Comparison of ENCODE assay signal across 8 cellular contexts in the genomic region with DNA sequence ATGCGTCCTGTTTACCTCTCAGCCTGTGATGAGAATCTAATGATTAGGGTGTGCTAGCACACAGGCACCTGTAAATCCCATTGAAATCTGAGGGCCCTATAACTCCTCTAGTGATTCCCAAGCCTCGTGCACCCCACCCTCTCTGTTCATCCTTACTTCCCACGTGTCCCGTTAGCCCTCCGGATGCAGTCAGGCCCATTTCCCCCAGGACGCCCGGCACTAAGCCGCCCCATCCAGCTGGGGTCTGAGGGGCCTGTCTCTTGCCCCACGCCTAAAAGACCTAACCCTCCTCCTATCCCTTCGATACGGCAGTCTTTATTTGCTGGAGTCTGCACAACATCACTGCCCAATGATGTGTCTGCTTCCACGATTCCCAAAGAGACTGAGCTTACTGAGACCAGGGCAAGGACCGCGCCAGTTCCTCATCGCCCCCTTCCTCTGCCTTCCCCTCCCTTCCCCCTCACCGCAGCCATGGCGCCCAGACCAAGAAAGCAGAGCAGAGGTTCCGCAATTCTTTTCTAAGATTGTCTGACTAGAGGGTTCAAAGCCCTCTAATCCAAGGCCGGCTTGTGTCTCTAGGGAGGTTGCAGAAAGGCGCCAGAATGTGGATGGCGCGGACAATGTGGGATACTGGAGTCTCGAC. TPM values are rescaled to one million over a fixed set of nuclear protein-coding genes. Genes with fewer than 3 reads are reported as not detected.
DNase-seq lines count a peak whose midpoint lies in the region; ATAC-seq lines count a peak whose summit lies in the region.

No MANE protein-coding gene starts in this region.

- peaks cover 12% of the 10 kb centered on the region for H3K36me3 ChIP-seq in iPS-18a (ENCODE audit: control insufficient read depth, low read depth, low read length)

- H3K4me1 ChIP-seq in iPS-18a (ENCODE audit: control insufficient read depth, low read depth, low read length): peaks cover 34% of the 10 kb centered on the region

- peaks cover 13% of the 10 kb centered on the region for H3K4me1 Mint-ChIP-seq in activated naive CD8-positive, alpha-beta T cell (ENCODE audit: low read depth)
- peaks cover 37% of the 10 kb centered on the region for H3K4me1 Mint-ChIP-seq in stimulated activated effector memory CD8-positive, alpha-beta T cell treated with anti-CD3 and anti-CD28 coated beads, Interleukin-12 subunit alpha, Interleukin-12 subunit beta, amount 100 ng/mL, for 72 hours

- peak; percentile 41 for DNase-seq in Right ventricle myocardium inferior (ENCODE audit: missing footprints)
- DNase-seq in cardiac septum (ENCODE audit: low spot score): no peak
- no peak for DNase-seq in Jurkat, Clone E6-1 (ENCODE audit: low read depth, low spot score)
- DNase-seq in stimulated activated effector memory CD8-positive, alpha-beta T cell treated with anti-CD3 and anti-CD28 coated beads, Interleukin-12 subunit alpha, Interleukin-12 subunit beta, amount 100 ng/mL, for 72 hours (ENCODE audit: low spot score in 2 of 2): no peak
- DNase-seq in effector CD4-positive, alpha-beta T cell: no peak
- DNase-seq in NCI-H446 treated with DMSO at 0.1 percent for 48 hours (lab: John Stamatoyannopoulos, UW): no peak

- no peaks in the 10 kb centered on the region for H3K9me3 ChIP-seq in iPS-18a (ENCODE audit: control insufficient read depth, low read depth, low read length)

- peak; percentile 6 for ATAC-seq in Right ventricle myocardium inferior
- ATAC-seq in stimulated activated effector memory CD8-positive, alpha-beta T cell treated with anti-CD3 and anti-CD28 coated beads, Interleukin-12 subunit alpha, Interleukin-12 subunit beta, amount 100 ng/mL, for 72 hours: no peak

- peak overlapping the region; percentile 95 for H3K27ac ChIP-seq in iPS-18a (ENCODE audit: low read length)

- peak overlapping the region; percentile 16 for H3K27ac Mint-ChIP-seq in activated naive CD8-positive, alpha-beta T cell
- H3K27ac Mint-ChIP-seq in stimulated activated effector memory CD8-positive, alpha-beta T cell treated with anti-CD3 and anti-CD28 coated beads, Interleukin-12 subunit alpha, Interleukin-12 subunit beta, amount 100 ng/mL, for 72 hours: peak overlapping the region; percentile 88

- H3K9ac ChIP-seq in iPS-18a (ENCODE audit: low read length): peak overlapping the region; percentile 90

- H3K9me3 Mint-ChIP-seq in activated naive CD8-positive, alpha-beta T cell (ENCODE audit: low read depth): no peaks in the 10 kb centered on the region
- H3K9me3 Mint-ChIP-seq in stimulated activated effector memory CD8-positive, alpha-beta T cell treated with anti-CD3 and anti-CD28 coated beads, Interleukin-12 subunit alpha, Interleukin-12 subunit beta, amount 100 ng/mL, for 72 hours: no peaks in the 10 kb centered on the region

- peaks cover 19% of the 10 kb centered on the region for H3K27me3 Mint-ChIP-seq in activated naive CD8-positive, alpha-beta T cell

- intact Hi-C loops in Right ventricle myocardium inferior (cut with DNase I) (loop anchor here (5.0 kb wide), 1 partner anchor 35 kb away; no protein-coding TSS in a partner anchor), cardiac septum (cut with DNase I) (no loop called here)

- H3K4me3 Mint-ChIP-seq in activated naive CD8-positive, alpha-beta T cell: peak overlapping the region; percentile 76
- peak overlapping the region; percentile 86 for H3K4me3 Mint-ChIP-seq in stimulated activated effector memory CD8-positive, alpha-beta T cell treated with anti-CD3 and anti-CD28 coated beads, Interleukin-12 subunit alpha, Interleukin-12 subunit beta, amount 100 ng/mL, for 72 hours

- H3K36me3 Mint-ChIP-seq in activated naive CD8-positive, alpha-beta T cell: no peaks in the 10 kb centered on the region
- H3K36me3 Mint-ChIP-seq in stimulated activated effector memory CD8-positive, alpha-beta T cell treated with anti-CD3 and anti-CD28 coated beads, Interleukin-12 subunit alpha, Interleukin-12 subunit beta, amount 100 ng/mL, for 72 hours: peaks cover 20% of the 10 kb centered on the region

- H3K27me3 ChIP-seq in iPS-18a (ENCODE audit: control insufficient read depth, insufficient read depth, low read length): no peaks in the 10 kb centered on the region

- peak overlapping the region; percentile 97 for H3K4me3 ChIP-seq in Jurkat, Clone E6-1 (ENCODE audit: low read length)
- peak overlapping the region; percentile 63 for H3K4me3 ChIP-seq in iPS-18a (ENCODE audit: low read length)

RNA-seq across cellular contexts. Expression of gene FADS2, which starts 1.0 kb away (rescaled TPM):
- total RNA-seq in Right ventricle myocardium inferior (35.7 TPM), cardiac septum (25.8 TPM)
- polyA plus RNA-seq in Jurkat, Clone E6-1 (2012; ENCODE audit: insufficient read depth, insufficient read length): 304 TPM

RNA-seq across cellular contexts. Expression of gene FADS1, which starts 10.2 kb away (rescaled TPM):
- total RNA-seq in Right ventricle myocardium inferior: 25.7 TPM
- 34.0 TPM for total RNA-seq in cardiac septum
- 80.9 TPM for polyA plus RNA-seq in Jurkat, Clone E6-1 (2012; ENCODE audit: insufficient read depth, insufficient read length)

RNA-seq across cellular contexts. Expression of gene FEN1, which starts 34.3 kb away (rescaled TPM):
- total RNA-seq in Right ventricle myocardium inferior (7.0 TPM), cardiac septum (5.8 TPM)
- polyA plus RNA-seq in Jurkat, Clone E6-1 (2012; ENCODE audit: insufficient read depth, insufficient read length): 170 TPM

RNA-seq across cellular contexts. Expression of gene TMEM258, which starts 34.7 kb away (rescaled TPM):
- total RNA-seq in Right ventricle myocardium inferior: 130 TPM
- total RNA-seq in cardiac septum: 97.1 TPM
- polyA plus RNA-seq in Jurkat, Clone E6-1 (2012; ENCODE audit: insufficient read depth, insufficient read length): 464 TPM
